17 cellular contexts compared by ENCODE assay signal in genomic region chr3:194876403-194877165, GRCh38.
A peak's percentile ranks its signal among the peaks of the same experiment; 100 is the strongest.
DNase-seq lines count a peak whose midpoint lies in the region; ATAC-seq, FAIRE-seq and TF ChIP-seq lines count a peak whose summit lies in the region.
"Had no signal": no experiment of that assay in that cellular context is flagged by ENCODE, and none has a peak within 500 bp of the region (broad histone marks: within the 10 kb centered on the region; RNA-seq: fewer than 3 reads in every experiment).

No MANE protein-coding gene starts in this region.

- TF ChIP-seq POLR2A in heart left ventricle (IDR thresholded peaks at IDR 0.05), result no peak
- TF ChIP-seq POLR2A in GM18505 (IDR thresholded peaks at IDR 0.05; ENCODE audit: borderline replicate concordance, extremely low read depth, insufficient read depth, insufficient read length), result no peak

- intact Hi-C loops in heart left ventricle (cut with DNase I), result loop anchor here in 2 of 10 donors (5.0 to 10.0 kb wide), 2 partner anchors 189 to 228 kb away; partner anchors contain the start of gene FAM43A (in 1 of the 2)
- intact Hi-C loops in left cardiac atrium (cut with DNase I), result no loop called here
- intact Hi-C loops in kidney (cut with DNase I), result no loop called here

- H3K4me1 ChIP-seq in heart left ventricle (peaks cover 8 to 72% (median 60%) of the 10 kb centered on the region in 12 donors), thoracic aorta (ENCODE audit: control insufficient read depth in 1 of 2, low read depth in 2 of 2) (peaks cover 25 to 57% of the 10 kb centered on the region in 2 donors), kidney (ENCODE audit: control insufficient read depth in 1 of 2, insufficient read depth in 1 of 2, low read depth in 1 of 2, low read length in 2 of 2) (peaks cover 0 to 12% of the 10 kb centered on the region in 2 donors)

- FAIRE-seq in kidney (lab: Jason Lieb, UNC), result no peak
- FAIRE-seq: GM18507, RCC 7860 had no signal

- no peaks in the 10 kb centered on the region for H3K9me3 ChIP-seq in heart left ventricle
- no peaks in the 10 kb centered on the region for H3K9me3 ChIP-seq in thoracic aorta
- no peaks in the 10 kb centered on the region for H3K9me3 ChIP-seq in kidney (ENCODE audit: control insufficient read depth in 1 of 2, low read length in 2 of 2)

- H3K4me3 ChIP-seq in heart left ventricle, result no peak overlapping the region
- H3K4me3 ChIP-seq in thoracic aorta, result peak overlapping the region; percentile 15
- H3K4me3 ChIP-seq in kidney (ENCODE audit: low read length in 2 of 2), result no peak overlapping the region

- TF ChIP-seq CTCF in heart left ventricle (IDR thresholded peaks at IDR 0.05) (no peak), thoracic aorta (IDR thresholded peaks at IDR 0.05) (no peak), kidney (IDR thresholded peaks at IDR 0.05; ENCODE audit: borderline replicate concordance, extremely low read depth, insufficient read depth) (no peak)

- H3K9ac ChIP-seq in kidney (ENCODE audit: low read length in 2 of 2), result no peak overlapping the region

- ATAC-seq in heart left ventricle, result peak in 1 of 4 donors; percentile 18
- no peak for ATAC-seq in left cardiac atrium
- ATAC-seq in thoracic aorta (ENCODE audit: insufficient number of reproducible peaks, low FRiP score, low read depth), result no peak
- ATAC-seq in GM18505 (IDR thresholded peaks at IDR 0.05; ENCODE audit: unreplicated experiment), result no peak

- no peaks in the 10 kb centered on the region for H3K36me3 ChIP-seq in heart left ventricle
- H3K36me3 ChIP-seq in thoracic aorta, result no peaks in the 10 kb centered on the region
- no peaks in the 10 kb centered on the region for H3K36me3 ChIP-seq in kidney (ENCODE audit: control insufficient read depth in 1 of 2, insufficient read depth in 2 of 2, low read length in 2 of 2)

- H3K27me3 ChIP-seq in heart left ventricle, result no peaks in the 10 kb centered on the region
- no peaks in the 10 kb centered on the region for H3K27me3 ChIP-seq in thoracic aorta (replicated peaks; ENCODE audit: insufficient read depth)

- 53 to 59% (median 58%) methylated on average over 13 to 14 of the region's 14 CpGs for WGBS in heart left ventricle, 4 donors

- peak in 1 of 5 donors; percentile 57 for DNase-seq in heart left ventricle
- no peak for DNase-seq in left cardiac atrium
- peak; percentile 37 for DNase-seq in ecto neural progenitor cell (ENCODE audit: low spot score)
- DNase-seq in left kidney (ENCODE audit: low read depth, low spot score), result peak; percentile 59
- DNase-seq in thoracic aorta (ENCODE audit: low spot score), result no peak
- no peak for DNase-seq in kidney
- no peak for DNase-seq in OCI-M1 (lab: John Stamatoyannopoulos, UW)
- DNase-seq: COR-L47, IMR-90, MV-4-11, NCI-H1436 treated with DMSO at 0.1 percent for 48 hours, NCI-H2081, NCI-H524 had no signal

- peak overlapping the region in 9 of 12 donors; percentile 13 to 87 (median 55) for H3K27ac ChIP-seq in heart left ventricle
- no peak overlapping the region for H3K27ac ChIP-seq in thoracic aorta
- no peak overlapping the region for H3K27ac ChIP-seq in kidney (ENCODE audit: low read depth in 2 of 2, low read length in 2 of 2)
- H3K27ac ChIP-seq: C4-2B had no signal

Comparison
In these comparisons a context has a peak if more than half of its experiments do, and no peak if none do; other contexts are left out.
1. DNase-seq: peak in ecto neural progenitor cell (single experiment) and left kidney (single experiment); none in left cardiac atrium (single experiment), thoracic aorta (single experiment), kidney (single experiment) and OCI-M1 (single experiment).
2. H3K27ac ChIP-seq: peak in heart left ventricle (9 of 12); none in thoracic aorta (0 of 2) and kidney (0 of 2).